ENCODE assay signal across 15 cellular contexts in genomic region chr5:109855056-109855455, GRCh38.
"Had no signal": no experiment of that assay in that cellular context is flagged by ENCODE, and none has a peak within 500 bp of the region (broad histone marks: within the 10 kb centered on the region; RNA-seq: fewer than 3 reads in every experiment).

No MANE protein-coding gene starts in this region.

- H3K9me3 Mint-ChIP-seq: endodermal cell; T-helper 2 cell treated with Interferon-gamma antibody and Interleukin-4, amounts not matched to agents 5 μg/mL and 100 μg/mL, for 36 hours had no signal

- H3K4me1 ChIP-seq: body of pancreas, left lung had no signal

- ATAC-seq: activated CD4-positive, CD25-positive, alpha-beta regulatory T cell treated with anti-CD3 and anti-CD28 coated beads, Interleukin-2, amount 50 U/mL, for 24 hours; body of pancreas; left lung had no signal

- H3K27me3 ChIP-seq: body of pancreas, esophagus squamous epithelium, left lung had no signal

- H3K4me3 Mint-ChIP-seq: activated T-cell treated with anti-CD3 and anti-CD28 coated beads, Interleukin-2, amount 50 U/mL, for 24 hours; endodermal cell; T-helper 2 cell treated with Interferon-gamma antibody and Interleukin-4, amounts not matched to agents 5 μg/mL and 100 μg/mL, for 36 hours had no signal

- H3K9me3 ChIP-seq: body of pancreas, esophagus squamous epithelium, left lung had no signal

- DNase-seq: activated CD4-positive, alpha-beta T cell treated with anti-CD3 and anti-CD28 coated beads, Interleukin-2, amount 50 U/mL, for 4 hours; activated effector memory CD4-positive, alpha-beta T cell treated with anti-CD3 and anti-CD28 coated beads, Interleukin-2, amount 50 U/mL, for 16 hours; activated T-cell treated with anti-CD3 and anti-CD28 coated beads, Interleukin-2, amount 50 U/mL, for 24 hours; body of pancreas; cerebellar nuclear complex; endodermal cell; esophagus squamous epithelium; foreskin fibroblast; head of caudate nucleus; left lung; mesenchymal stem cell; stimulated activated CD4-positive, alpha-beta T cell treated with anti-CD3 and anti-CD28 coated beads, Interleukin-2, amount 100 ng/mL, for 48 hours; stimulated activated naive CD4-positive, alpha-beta T cell treated with Interleukin-2 at 50 U/mL for 16 hours had no signal

- H3K27me3 Mint-ChIP-seq: activated T-cell treated with anti-CD3 and anti-CD28 coated beads, Interleukin-2, amount 50 U/mL, for 24 hours had no signal

- H3K27ac Mint-ChIP-seq: activated T-cell treated with anti-CD3 and anti-CD28 coated beads, Interleukin-2, amount 50 U/mL, for 24 hours; endodermal cell; T-helper 2 cell treated with Interferon-gamma antibody and Interleukin-4, amounts not matched to agents 5 μg/mL and 100 μg/mL, for 36 hours had no signal

- H3K27ac ChIP-seq: body of pancreas, esophagus squamous epithelium, left lung had no signal

- H3K4me3 ChIP-seq: body of pancreas, esophagus squamous epithelium, left lung had no signal
